9 cellular contexts compared by ENCODE assay signal in genomic region chr12:46071769-46072624, GRCh38.
A peak's percentile ranks its signal among the peaks of the same experiment; 100 is the strongest.
DNase-seq lines count a peak whose midpoint lies in the region; ATAC-seq, FAIRE-seq and TF ChIP-seq lines count a peak whose summit lies in the region.
"Had no signal": no experiment of that assay in that cellular context is flagged by ENCODE, and none has a peak within 500 bp of the region (broad histone marks: within the 10 kb centered on the region; RNA-seq: fewer than 3 reads in every experiment).

No MANE protein-coding gene starts in this region.

- TF ChIP-seq CTCF in D721Med (IDR thresholded peaks at IDR 0.05; ENCODE audit: insufficient read depth, missing control alignments): peak; percentile 87

- POLR2A ChIA-PET in naive thymus-derived CD8-positive, alpha-beta T cell (lab: Charles Lee): no interaction called here

- no peak for DNase-seq in D721Med (ENCODE audit: insufficient read length, low spot score)
- DNase-seq in HS-5 (ENCODE audit: low read depth): peak; percentile 52
- DNase-seq in NOMO-1 treated with dmso at 0.1 percent for 144 hours (lab: John Stamatoyannopoulos, UW; ENCODE audit: unreplicated experiment): peak; percentile 74
- DNase-seq in activated CD8-positive, alpha-beta memory T cell treated with anti-CD3 and anti-CD28 coated beads, Interleukin-2, amount 50 U/mL, for 1 hour (ENCODE audit: extremely low read depth): peak; percentile 16
- no peak for DNase-seq in epithelial cell of prostate (ENCODE audit: low read depth, low spot score)
- peak; percentile 32 to 79 (median 51) for DNase-seq in naive thymus-derived CD8-positive, alpha-beta T cell
- DNase-seq in stimulated activated naive CD4-positive, alpha-beta T cell (lab: John Stamatoyannopoulos, UW): peak; percentile 9 to 57 (median 32)

- H3K27ac ChIP-seq in epithelial cell of prostate: peak overlapping the region; percentile 52

- no peaks in the 10 kb centered on the region for H3K9me3 Mint-ChIP-seq in naive thymus-derived CD8-positive, alpha-beta T cell

- FAIRE-seq in D721Med (lab: Jason Lieb, UNC): no peak
- FAIRE-seq: endometrium had no signal

- ATAC-seq in GM21367 (IDR thresholded peaks at IDR 0.05; ENCODE audit: unreplicated experiment): peak; percentile 91
- peak; percentile 87 to 93 for ATAC-seq in naive thymus-derived CD8-positive, alpha-beta T cell

- H3K27ac Mint-ChIP-seq in naive thymus-derived CD8-positive, alpha-beta T cell: peak overlapping the region in 5 of 10 donors; percentile 19 to 86 (median 21)

- H3K27me3 Mint-ChIP-seq in naive thymus-derived CD8-positive, alpha-beta T cell: peaks cover 0 to 4% (median 1%) of the 10 kb centered on the region in 5 donors

- H3K36me3 Mint-ChIP-seq in naive thymus-derived CD8-positive, alpha-beta T cell: peaks cover 0 to 5% (median 0%) of the 10 kb centered on the region in 3 donors

- H3K4me3 Mint-ChIP-seq in naive thymus-derived CD8-positive, alpha-beta T cell: peak overlapping the region in 1 of 10 donors; percentile 3

- H3K4me1 Mint-ChIP-seq in naive thymus-derived CD8-positive, alpha-beta T cell: peaks cover 2 to 8% (median 4%) of the 10 kb centered on the region in 4 donors

Comparison
In these comparisons a context has a peak if more than half of its experiments do, and no peak if none do; other contexts are left out.
1. DNase-seq: peak in HS-5 (single experiment), NOMO-1 treated with dmso at 0.1 percent for 144 hours (single experiment), activated CD8-positive, alpha-beta memory T cell treated with anti-CD3 and anti-CD28 coated beads, Interleukin-2, amount 50 U/mL, for 1 hour (single experiment), naive thymus-derived CD8-positive, alpha-beta T cell (10 of 10) and stimulated activated naive CD4-positive, alpha-beta T cell (6 of 6); none in D721Med (single experiment) and epithelial cell of prostate (single experiment).